7 cellular contexts compared by ENCODE assay signal in genomic region chr9:111957856-111958631, GRCh38.
DNase-seq lines count a peak whose midpoint lies in the region; ATAC-seq, FAIRE-seq and TF ChIP-seq lines count a peak whose summit lies in the region.

No MANE protein-coding gene starts in this region.

- TF ChIP-seq CTCF in coronary artery (IDR thresholded peaks at IDR 0.05) = no peak

- H3K27ac Mint-ChIP-seq in naive thymus-derived CD4-positive, alpha-beta T cell = peak overlapping the region; percentile 4 to 72 (median 14)

- intact Hi-C loops in naive thymus-derived CD4-positive, alpha-beta T cell (cut with micrococcal nuclease) = no loop called here

- ATAC-seq in HG02938 (IDR thresholded peaks at IDR 0.05; ENCODE audit: unreplicated experiment) = peak; percentile 49
- peak; percentile 44 for ATAC-seq in naive thymus-derived CD4-positive, alpha-beta T cell

- H3K4me1 ChIP-seq in naive thymus-derived CD4-positive, alpha-beta T cell (ENCODE audit: control insufficient read depth in 2 of 2, insufficient read depth in 2 of 2, low read length in 2 of 2) = peaks cover 0 to 12% of the 10 kb centered on the region in 2 donors

- H3K27ac ChIP-seq in coronary artery = peak overlapping the region in 1 of 2 donors; percentile 39
- peak overlapping the region; percentile 0 for H3K27ac ChIP-seq in naive thymus-derived CD4-positive, alpha-beta T cell (ENCODE audit: low read depth, low read length)

- H3K4me3 ChIP-seq in coronary artery = peak overlapping the region; percentile 58
- H3K4me3 ChIP-seq in naive thymus-derived CD4-positive, alpha-beta T cell (ENCODE audit: low read length) = peak overlapping the region; percentile 48

- POLR2A ChIA-PET in naive thymus-derived CD4-positive, alpha-beta T cell (lab: Charles Lee) = interaction anchor here (0.7 to 1.3 kb wide), 2 partner anchors 62 to 65 kb away, joined by 3 read pairs; partner anchors contain the start of gene UGCG

- peaks cover 11 to 29% (median 23%) of the 10 kb centered on the region in 7 donors for H3K4me1 Mint-ChIP-seq in naive thymus-derived CD4-positive, alpha-beta T cell

- peak overlapping the region; percentile 57 to 79 (median 76) for H3K4me3 Mint-ChIP-seq in naive thymus-derived CD4-positive, alpha-beta T cell

- H3K9me3 ChIP-seq in naive thymus-derived CD4-positive, alpha-beta T cell (ENCODE audit: control insufficient read depth in 2 of 3, low read length in 3 of 3) = no peaks in the 10 kb centered on the region

- peaks cover 0 to 1% (median 0%) of the 10 kb centered on the region in 5 donors for H3K36me3 Mint-ChIP-seq in naive thymus-derived CD4-positive, alpha-beta T cell

- H3K36me3 ChIP-seq in naive thymus-derived CD4-positive, alpha-beta T cell (ENCODE audit: control insufficient read depth in 2 of 3, insufficient read depth in 3 of 3, low read length in 3 of 3) = no peaks in the 10 kb centered on the region

- peak; percentile 98 for DNase-seq in RCC 7860 (ENCODE audit: low spot score)
- DNase-seq in coronary artery (ENCODE audit: low spot score) = no peak
- DNase-seq in naive thymus-derived CD4-positive, alpha-beta T cell = peak in 6 of 9 donors; percentile 8 to 37 (median 24)
- DNase-seq in NAMALWA (ENCODE audit: low spot score) = no peak
- DNase-seq in NCI-H1092 treated with DMSO at 0.1 percent for 48 hours (lab: John Stamatoyannopoulos, UW) = no peak

- peaks cover 0 to 23% (median 0%) of the 10 kb centered on the region in 5 donors for H3K27me3 Mint-ChIP-seq in naive thymus-derived CD4-positive, alpha-beta T cell

- CTCF ChIA-PET in naive thymus-derived CD4-positive, alpha-beta T cell (lab: Charles Lee) = no interaction called here

- FAIRE-seq in G401.6 (lab: Jason Lieb, UNC) = peak; percentile 89
- peak; percentile 90 for FAIRE-seq in RCC 7860 (lab: Jason Lieb, UNC)

- peaks cover 0 to under 1% (median 0%) of the 10 kb centered on the region in 11 donors for H3K9me3 Mint-ChIP-seq in naive thymus-derived CD4-positive, alpha-beta T cell

- H3K27me3 ChIP-seq in naive thymus-derived CD4-positive, alpha-beta T cell (ENCODE audit: control insufficient read depth in 2 of 2, insufficient read depth in 2 of 2, low read length in 2 of 2) = no peaks in the 10 kb centered on the region

Comparison
In these comparisons a context has a peak if more than half of its experiments do, and no peak if none do; other contexts are left out.
1. DNase-seq: peak in RCC 7860 (single experiment) and naive thymus-derived CD4-positive, alpha-beta T cell (6 of 9); none in coronary artery (single experiment), NAMALWA (single experiment) and NCI-H1092 treated with DMSO at 0.1 percent for 48 hours (single experiment).